Comparison of ENCODE assay signal across 8 cellular contexts in genomic region chr10:99429521-99430095, GRCh38. TPM values are rescaled to one million over a fixed set of nuclear protein-coding genes. Genes with fewer than 3 reads are reported as not detected.
A peak's percentile ranks its signal among the peaks of the same experiment; 100 is the strongest.
DNase-seq lines count a peak whose midpoint lies in the region; ATAC-seq and TF ChIP-seq lines count a peak whose summit lies in the region.

No MANE protein-coding gene starts in this region.

- H3K79me2 ChIP-seq in hepatocyte (peaks cover 65% of the 10 kb centered on the region), smooth muscle cell (ENCODE audit: low read depth) (peaks cover 48% of the 10 kb centered on the region)

- no peaks in the 10 kb centered on the region for H3K9me2 ChIP-seq in hepatocyte (replicated peaks; ENCODE audit: insufficient read depth)

- H3K27ac ChIP-seq in hepatocyte (peak overlapping the region; percentile 75), smooth muscle cell (ENCODE audit: low read depth) (peak overlapping the region; percentile 73)

- 30% methylated on average over 6 of the region's 6 CpGs for WGBS in hepatocyte (ENCODE audit: low lambda C conversion rate, missing lambda C conversion rate)
- 23% methylated on average over 6 of the region's 6 CpGs for WGBS in smooth muscle cell (ENCODE audit: low lambda C conversion rate)

- H3F3A ChIP-seq in smooth muscle cell (ENCODE audit: low read depth): no peaks in the 10 kb centered on the region

- no peak for TF ChIP-seq CTCF in WI38 (IDR thresholded peaks at IDR 0.05; ENCODE audit: low read depth, low read length)
- TF ChIP-seq CTCF in hepatocyte (IDR thresholded peaks at IDR 0.05; ENCODE audit: poor library complexity): no peak
- TF ChIP-seq CTCF in smooth muscle cell (IDR thresholded peaks at IDR 0.05; ENCODE audit: borderline replicate concordance, insufficient read depth, poor library complexity, severe bottlenecking): no peak

- H3K4me2 ChIP-seq in hepatocyte (peak overlapping the region; percentile 84), smooth muscle cell (peak overlapping the region; percentile 87)

- no peak for ATAC-seq in HG03159 (IDR thresholded peaks at IDR 0.05; ENCODE audit: unreplicated experiment)

- H3K27me3 ChIP-seq in hepatocyte (no peaks in the 10 kb centered on the region), smooth muscle cell (ENCODE audit: low read depth) (no peaks in the 10 kb centered on the region)

- H4K20me1 ChIP-seq in hepatocyte (ENCODE audit: insufficient read depth, poor library complexity, severe bottlenecking) (no peaks in the 10 kb centered on the region), smooth muscle cell (ENCODE audit: low read depth) (peaks cover 8% of the 10 kb centered on the region)

- DNase-seq in DMS 273 (lab: John Stamatoyannopoulos, UW; ENCODE audit: unreplicated experiment) (peak; percentile 12), DMS 273 treated with DMSO at 0.1 percent for 48 hours (lab: John Stamatoyannopoulos, UW) (no peak), hepatocyte (ENCODE audit: low spot score) (no peak), smooth muscle cell (lab: John Stamatoyannopoulos, UW; ENCODE audit: unreplicated experiment) (no peak), NCI-H510A (lab: John Stamatoyannopoulos, UW) (no peak)
- DNase-seq in activated CD8-positive, alpha-beta memory T cell treated with anti-CD3 and anti-CD28 coated beads, Interleukin-2, amount 50 U/mL, for 48 hours: no peak

- H3K9me3 ChIP-seq in hepatocyte (ENCODE audit: low read depth) (no peaks in the 10 kb centered on the region), smooth muscle cell (replicated peaks; ENCODE audit: low read depth) (no peaks in the 10 kb centered on the region)

- peak overlapping the region; percentile 100 for H3K4me3 ChIP-seq in WI38 (ENCODE audit: low read depth, low read length)
- peak overlapping the region; percentile 35 for H3K4me3 ChIP-seq in hepatocyte
- peak overlapping the region; percentile 73 for H3K4me3 ChIP-seq in smooth muscle cell

- H3K36me3 ChIP-seq in hepatocyte (replicated peaks; ENCODE audit: insufficient read depth, low read depth) (no peaks in the 10 kb centered on the region), smooth muscle cell (ENCODE audit: low read depth) (no peaks in the 10 kb centered on the region)

- peak overlapping the region; percentile 86 for H3K9ac ChIP-seq in smooth muscle cell (ENCODE audit: low read depth)

- H2AFZ ChIP-seq in hepatocyte: peak overlapping the region; percentile 68
- peak overlapping the region; percentile 78 for H2AFZ ChIP-seq in smooth muscle cell (ENCODE audit: low read depth)

- H3K4me1 ChIP-seq in hepatocyte (ENCODE audit: insufficient read depth): peaks cover 8% of the 10 kb centered on the region
- H3K4me1 ChIP-seq in smooth muscle cell (ENCODE audit: low read depth): peaks cover 15% of the 10 kb centered on the region

RNA-seq across cellular contexts. Expression of gene GOT1, which starts 0.8 kb away (rescaled TPM):
- 51.1 and 59.0 TPM in 2 replicates for total RNA-seq in hepatocyte
- polyA plus RNA-seq in hepatocyte: 53.1 and 60.8 TPM in 2 replicates
- 22.0 and 34.7 TPM in 2 replicates for total RNA-seq in smooth muscle cell
- 38.6 and 44.4 TPM in 2 replicates for polyA plus RNA-seq in smooth muscle cell

Comparison
In these comparisons a context has a peak if more than half of its experiments do, and no peak if none do; other contexts are left out.
1. H3K4me3 ChIP-seq: peak in every context shown above with its lines; median percentile 100 in WI38; 73 in smooth muscle cell; 35 in hepatocyte.